18 cellular contexts compared by ENCODE assay signal in the genomic region with DNA sequence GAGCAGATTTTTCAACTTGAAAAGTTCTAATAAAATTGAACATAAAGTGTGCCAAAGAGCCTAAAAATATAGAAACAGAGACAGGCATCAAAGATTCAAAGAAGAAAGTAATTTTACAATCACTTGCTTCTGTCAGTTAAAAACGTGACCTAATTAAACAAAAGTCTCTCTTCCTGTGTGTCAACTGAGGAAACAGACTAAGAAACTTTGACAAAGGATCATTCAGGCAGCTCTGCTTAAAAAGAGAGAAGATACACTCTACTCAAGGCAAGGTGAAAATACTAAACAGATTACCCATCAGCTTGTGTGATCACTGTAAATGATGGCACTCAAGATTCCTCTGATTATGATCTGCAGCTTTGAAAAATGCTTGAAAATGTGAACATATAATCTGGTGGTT. TPM values are rescaled to one million over a fixed set of nuclear protein-coding genes. Genes with fewer than 3 reads are reported as not detected.
A peak's percentile ranks its signal among the peaks of the same experiment; 100 is the strongest.
DNase-seq lines count a peak whose midpoint lies in the region; ATAC-seq and TF ChIP-seq lines count a peak whose summit lies in the region.
"Had no signal": no experiment of that assay in that cellular context is flagged by ENCODE, and none has a peak within 500 bp of the region (broad histone marks: within the 10 kb centered on the region; RNA-seq: fewer than 3 reads in every experiment).

No MANE protein-coding gene starts in this region.

- no peak for TF ChIP-seq CTCF in cardiac muscle cell (IDR thresholded peaks at IDR 0.05; ENCODE audit: low read depth, low read length)
- no peak for TF ChIP-seq CTCF in gastroesophageal sphincter (IDR thresholded peaks at IDR 0.05)

- H3K4me1 ChIP-seq in cardiac muscle cell (ENCODE audit: low read depth), result no peaks in the 10 kb centered on the region
- peaks cover 0 to 37% (median 5%) of the 10 kb centered on the region in 3 donors for H3K4me1 ChIP-seq in gastroesophageal sphincter
- peaks cover 21% of the 10 kb centered on the region for H3K4me1 ChIP-seq in thymus (ENCODE audit: control insufficient read depth, insufficient read depth, low read length)
- H3K4me1 ChIP-seq: right atrium auricular region had no signal

- H3K36me3 ChIP-seq in cardiac muscle cell (no peaks in the 10 kb centered on the region), gastroesophageal sphincter (peaks cover 0 to 11% of the 10 kb centered on the region in 2 donors), thymus (ENCODE audit: control insufficient read depth, insufficient read depth) (peaks cover 4% of the 10 kb centered on the region)

- H3K36me3 Mint-ChIP-seq in T-helper 2 cell treated with Interferon-gamma antibody and Interleukin-4, amounts not matched to agents 5 μg/mL and 100 μg/mL, for 36 hours (ENCODE audit: low read depth), result peaks cover 8% of the 10 kb centered on the region

- ATAC-seq in gastroesophageal sphincter (no peak), GM18520 (IDR thresholded peaks at IDR 0.05; ENCODE audit: unreplicated experiment) (no peak)

- no peaks in the 10 kb centered on the region for H3K27me3 Mint-ChIP-seq in T-helper 2 cell treated with Interferon-gamma antibody and Interleukin-4, amounts not matched to agents 5 μg/mL and 100 μg/mL, for 36 hours (ENCODE audit: low read depth)
- H3K27me3 Mint-ChIP-seq: brain had no signal

- H3K9me3 Mint-ChIP-seq in T-helper 2 cell treated with Interferon-gamma antibody and Interleukin-4, amounts not matched to agents 5 μg/mL and 100 μg/mL, for 36 hours, result no peaks in the 10 kb centered on the region
- H3K9me3 Mint-ChIP-seq: brain had no signal

- intact Hi-C loops in cardiac septum (cut with DNase I), result loop anchor here (2.0 to 10.0 kb wide), 3 partner anchors 158 to 734 kb away; no protein-coding TSS in a partner anchor

- H3K27ac ChIP-seq in cardiac muscle cell (peak overlapping the region; percentile 12), gastroesophageal sphincter (peak overlapping the region in 3 of 4 donors; percentile 5 to 25 (median 24)), thymus (ENCODE audit: low read depth) (peak overlapping the region; percentile 90)
- H3K27ac ChIP-seq: right atrium auricular region had no signal

- H3K4me3 Mint-ChIP-seq in T-helper 2 cell treated with Interferon-gamma antibody and Interleukin-4, amounts not matched to agents 5 μg/mL and 100 μg/mL, for 36 hours, result peak overlapping the region; percentile 7
- H3K4me3 Mint-ChIP-seq: brain, neural crest cell had no signal

- DNase-seq in cardiac muscle cell (ENCODE audit: low read depth in 1 of 2, low spot score in 1 of 2), result no peak
- no peak for DNase-seq in cardiac septum (ENCODE audit: low spot score)
- DNase-seq in T-helper 2 cell treated with Interferon-gamma antibody and Interleukin-4, amounts not matched to agents 5 μg/mL and 100 μg/mL, for 36 hours (ENCODE audit: low spot score), result no peak
- DNase-seq in effector CD8-positive, alpha-beta T cell (lab: John Stamatoyannopoulos, UW), result no peak
- no peak for DNase-seq in NCI-H2196 treated with DMSO at 0.1 percent for 48 hours (lab: John Stamatoyannopoulos, UW; ENCODE audit: unreplicated experiment)
- DNase-seq: activated CD4-positive, alpha-beta T cell treated with anti-CD3 and anti-CD28 coated beads for 4 hours; activated effector memory CD4-positive, alpha-beta T cell treated with anti-CD3 and anti-CD28 coated beads, Interleukin-2, amount 50 U/mL, for 16 hours; NCI-H187 treated with DMSO at 0.1 percent for 48 hours; NCI-H510A; SIG-M5; T1000 had no signal

- peak overlapping the region; percentile 13 for H3K27ac Mint-ChIP-seq in T-helper 2 cell treated with Interferon-gamma antibody and Interleukin-4, amounts not matched to agents 5 μg/mL and 100 μg/mL, for 36 hours
- H3K27ac Mint-ChIP-seq: brain had no signal

- H3K9me3 ChIP-seq in cardiac muscle cell (ENCODE audit: low read depth) (no peaks in the 10 kb centered on the region), gastroesophageal sphincter (no peaks in the 10 kb centered on the region), thymus (ENCODE audit: control insufficient read depth) (no peaks in the 10 kb centered on the region)
- H3K9me3 ChIP-seq: esophagus muscularis mucosa, right atrium auricular region had no signal

- peaks cover 23% of the 10 kb centered on the region for H3K4me1 Mint-ChIP-seq in T-helper 2 cell treated with Interferon-gamma antibody and Interleukin-4, amounts not matched to agents 5 μg/mL and 100 μg/mL, for 36 hours (ENCODE audit: low read depth)

- TF ChIP-seq POLR2A in gastroesophageal sphincter (IDR thresholded peaks at IDR 0.05), result no peak

- H3K27me3 ChIP-seq in cardiac muscle cell (no peaks in the 10 kb centered on the region), gastroesophageal sphincter (no peaks in the 10 kb centered on the region), thymus (ENCODE audit: control insufficient read depth, insufficient read depth) (no peaks in the 10 kb centered on the region)
- H3K27me3 ChIP-seq: esophagus muscularis mucosa, right atrium auricular region had no signal

- TF ChIP-seq EP300 in gastroesophageal sphincter (IDR thresholded peaks at IDR 0.05), result no peak

- no peak overlapping the region for H3K4me3 ChIP-seq in cardiac muscle cell
- no peak overlapping the region for H3K4me3 ChIP-seq in gastroesophageal sphincter
- peak overlapping the region; percentile 20 for H3K4me3 ChIP-seq in thymus (ENCODE audit: low read length)
- H3K4me3 ChIP-seq: esophagus muscularis mucosa, right atrium auricular region had no signal

- WGBS in gastroesophageal sphincter (ENCODE audit: low coverage in 1 of 2), 2 donors, result 17 to 38% methylated on average over 1 of the region's 1 CpG
- WGBS in thymus, result 10% methylated on average over 1 of the region's 1 CpG

RNA-seq across cellular contexts. Expression of gene DYM, which starts 47.8 kb away (rescaled TPM):
- total RNA-seq in cardiac muscle cell (90.2 and 189 TPM in 2 replicates), cardiac septum (47.1 TPM), gastroesophageal sphincter (100 to 1,000 TPM in 1 of 4 donors, 10 to 100 TPM in 3; 57.1 to 106 (median 79.4) TPM)
- polyA plus RNA-seq in cardiac muscle cell (43.6 and 52.3 TPM in 2 replicates), thymus (19.6 TPM)

Comparison
In these comparisons a context has a peak if more than half of its experiments do, and no peak if none do; other contexts are left out.
1. H3K27ac ChIP-seq: peak in every context shown above with its lines; median percentile 90 in thymus; 24 in gastroesophageal sphincter; 12 in cardiac muscle cell.